ENCODE assay signal across 1 cellular context in genomic region chr2:15120578-15120977, GRCh38.
TF ChIP-seq lines count a peak whose summit lies in the region.

No MANE protein-coding gene starts in this region.

TF ChIP-seq in GM23338, 12 proteins besides CTCF, POLR2A, EP300 and RAD21 (continued from another document):
- TF ChIP-seq ZNF462 (CRISPR knock-in tag; IDR thresholded peaks at IDR 0.05) (no peak), EZH2 (IDR thresholded peaks at IDR 0.05; ENCODE audit: low read depth, unreplicated experiment) (no peak)
